20 cellular contexts compared by ENCODE assay signal in the genomic region with DNA sequence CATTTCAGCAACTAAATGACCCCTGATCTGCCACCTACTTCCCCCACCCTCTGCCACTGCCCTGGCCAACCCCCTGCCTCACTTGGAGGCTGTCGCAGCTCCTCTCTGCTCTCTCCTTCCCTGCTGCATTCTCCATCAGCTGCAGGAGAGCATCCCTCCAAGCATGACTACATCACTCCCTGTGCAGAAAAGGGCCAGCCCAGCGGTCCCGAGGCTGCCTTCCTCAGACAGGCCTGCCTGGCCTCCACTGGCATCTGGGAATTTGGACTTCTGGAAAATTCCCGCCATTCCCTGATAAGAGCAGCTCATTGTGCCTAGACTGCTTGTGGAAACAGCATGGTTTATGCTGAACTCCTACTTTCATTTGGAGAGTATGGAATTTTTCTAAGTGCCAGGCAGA.
"Had no signal": no experiment of that assay in that cellular context is flagged by ENCODE, and none has a peak within 500 bp of the region (broad histone marks: within the 10 kb centered on the region; RNA-seq: fewer than 3 reads in every experiment).

No MANE protein-coding gene starts in this region.

- H3K4me3 ChIP-seq: ascending aorta, esophagus muscularis mucosa, gastroesophageal sphincter, heart right ventricle, tibial artery had no signal

- H3K27ac ChIP-seq: ascending aorta, esophagus muscularis mucosa, gastroesophageal sphincter, tibial artery had no signal

- DNase-seq: activated CD4-positive, alpha-beta T cell treated with anti-CD3 and anti-CD28 coated beads for 36 hours; activated CD4-positive, alpha-beta T cell treated with anti-CD3 and anti-CD28 coated beads, Interleukin-2, amount 50 U/mL, for 48 hours; activated CD8-positive, alpha-beta memory T cell treated with anti-CD3 and anti-CD28 coated beads, Interleukin-2, amount 10 ng/mL, durations not matched to agents 7 days and 5 days; activated naive CD4-positive, alpha-beta T cell treated with Interleukin-2 at 50 U/mL for 16 hours; cerebellar nuclear complex; cortex of kidney; effector CD4-positive, alpha-beta T cell; heart right ventricle; nucleus accumbens; stimulated activated naive CD8-positive, alpha-beta T cell treated with anti-CD3 and anti-CD28 coated beads, Interleukin-15, Interleukin-2, amounts not matched to agents 100 U/mL and 50 U/mL, for 24 hours; substantia nigra; tibial artery had no signal

- H3K9me3 ChIP-seq: tibial artery had no signal

- H3K27ac Mint-ChIP-seq: activated CD4-positive, alpha-beta T cell treated with anti-CD3 and anti-CD28 coated beads for 36 hours; activated CD8-positive, alpha-beta memory T cell treated with anti-CD3 and anti-CD28 coated beads, Interleukin-2, amount 10 ng/mL, durations not matched to agents 7 days and 5 days; activated T-helper 2 cell treated with anti-CD3 and anti-CD28 coated beads, Interferon-gamma antibody, Interleukin-2, Interleukin-4, amounts not matched to agents 10 μg/mL and 5 μg/mL and 100 μg/mL, durations not matched to agents 14 hours and 24 hours and 36 hours; nephron; T-helper 2 cell treated with Interferon-gamma antibody and Interleukin-4, amounts not matched to agents 5 μg/mL and 100 μg/mL, for 36 hours had no signal

- H3K4me1 ChIP-seq: ascending aorta, gastroesophageal sphincter had no signal

- ATAC-seq: activated CD4-positive, alpha-beta T cell treated with anti-CD3 and anti-CD28 coated beads for 36 hours; activated CD8-positive, alpha-beta memory T cell treated with anti-CD3 and anti-CD28 coated beads, Interleukin-2, amount 10 ng/mL, durations not matched to agents 7 days and 5 days; gastroesophageal sphincter; stimulated activated naive CD8-positive, alpha-beta T cell treated with anti-CD3 and anti-CD28 coated beads, Interleukin-15, Interleukin-2, amounts not matched to agents 100 U/mL and 50 U/mL, for 24 hours had no signal

- H3K27me3 Mint-ChIP-seq: activated CD4-positive, alpha-beta T cell treated with anti-CD3 and anti-CD28 coated beads for 36 hours; activated CD8-positive, alpha-beta memory T cell treated with anti-CD3 and anti-CD28 coated beads, Interleukin-2, amount 10 ng/mL, durations not matched to agents 7 days and 5 days had no signal

- H3K36me3 ChIP-seq: ascending aorta, tibial artery had no signal

- FAIRE-seq: TTC549, urothelium cell line had no signal

- H3K4me3 Mint-ChIP-seq: activated CD4-positive, alpha-beta T cell treated with anti-CD3 and anti-CD28 coated beads for 36 hours; activated CD8-positive, alpha-beta memory T cell treated with anti-CD3 and anti-CD28 coated beads, Interleukin-2, amount 10 ng/mL, durations not matched to agents 7 days and 5 days; nephron; T-helper 2 cell treated with Interferon-gamma antibody and Interleukin-4, amounts not matched to agents 5 μg/mL and 100 μg/mL, for 36 hours had no signal

- H3K27me3 ChIP-seq: ascending aorta, esophagus muscularis mucosa, gastroesophageal sphincter, heart right ventricle, tibial artery had no signal
